ENCODE assay signal across 32 cellular contexts in genomic region chr21:45423968-45424853, GRCh38. TPM values are rescaled to one million over a fixed set of nuclear protein-coding genes. Genes with fewer than 3 reads are reported as not detected.
DNase-seq lines count a peak whose midpoint lies in the region; ATAC-seq, FAIRE-seq and TF ChIP-seq lines count a peak whose summit lies in the region.
"Had no signal": no experiment of that assay in that cellular context is flagged by ENCODE, and none has a peak within 500 bp of the region (broad histone marks: within the 10 kb centered on the region; RNA-seq: fewer than 3 reads in every experiment).

No MANE protein-coding gene starts in this region.

- H2BK120ac ChIP-seq in H1 (replicated peaks; ENCODE audit: low read depth, low read length) (no peak overlapping the region), mesenchymal stem cell (ENCODE audit: low read depth, low read length) (no peak overlapping the region)

- no peak overlapping the region for H3K56ac ChIP-seq in H1 (replicated peaks; ENCODE audit: insufficient read length, low read depth, low read length)

- no peak overlapping the region for H3K18ac ChIP-seq in H1 (ENCODE audit: extremely low read depth, low read length)
- peak overlapping the region in 1 of 2 experiments; percentile 23 for H3K18ac ChIP-seq in mesenchymal stem cell (ENCODE audit: low read depth in 1 of 2, low read length in 2 of 2)

- H3K4me1 ChIP-seq in H1 (replicated peaks in 1 of 4; ENCODE audit: control insufficient read depth in 3 of 4, insufficient read depth in 4 of 4, low read length in 3 of 4) (peaks cover 0 to 24% (median 15%) of the 10 kb centered on the region in 4 experiments; a peak in 6 of 7 replicates), mesenchymal stem cell (ENCODE audit: control insufficient read depth, insufficient read depth, low read depth, low read length) (peaks cover 86% of the 10 kb centered on the region), tibial artery (peaks cover 0 to 100% (median 76%) of the 10 kb centered on the region in 4 donors)
- H3K4me1 ChIP-seq: left lung had no signal

- no peak for TF ChIP-seq RAD21 in H1 (IDR thresholded peaks at IDR 0.05 in 1 of 2, conservative IDR thresholded peaks at IDR 0.05 in 1 of 2; ENCODE audit: low read depth in 2 of 2, low read length in 2 of 2)

- no peak for TF ChIP-seq CTCF in H1 (IDR thresholded peaks at IDR 0.05; ENCODE audit: control extremely low read depth in 1 of 3, insufficient read depth in 1 of 3, low read depth in 1 of 3, low read length in 3 of 3)
- TF ChIP-seq CTCF in tibial artery (IDR thresholded peaks at IDR 0.05), result no peak

- WGBS in H1 (ENCODE audit: extremely low coverage in 1 of 2, insufficient coverage in 1 of 2, insufficient read length in 1 of 2, insufficient replicate concordance in 2 of 2, low coverage in 1 of 2, low lambda C conversion rate in 2 of 2, missing lambda C conversion rate in 1 of 2), 2 experiments, result 92% methylated on average over 28 of the region's 32 CpGs; no CpG with 5 or more reads in 1 of the 2 experiments
- 97% methylated on average over 32 of the region's 32 CpGs for WGBS in mesenchymal stem cell

- DNase-seq in Right ventricle myocardium superior, result peak; percentile 35
- DNase-seq in cardiac septum (ENCODE audit: low spot score), result no peak
- DNase-seq in H1 (ENCODE audit: low read depth in 1 of 2, low spot score in 2 of 2), result no peak
- DNase-seq in mesenchymal stem cell, result no peak
- DNase-seq in tibial artery, result peak in 1 of 2 donors; percentile 63
- DNase-seq in stimulated activated CD4-positive, alpha-beta T cell treated with anti-CD3 and anti-CD28 coated beads, Interleukin-4, amount 100 ng/mL, for 1 hour, result no peak
- DNase-seq in NCI-H146 treated with DMSO at 0.1 percent for 48 hours (lab: John Stamatoyannopoulos, UW; ENCODE audit: unreplicated experiment), result no peak
- no peak for DNase-seq in kidney glomerular epithelial cell (lab: John Stamatoyannopoulos, UW)
- DNase-seq: 8988T; activated CD4-positive, alpha-beta T cell treated with anti-CD3 and anti-CD28 coated beads for 4 hours; activated CD8-positive, alpha-beta T cell treated with anti-CD3 and anti-CD28 coated beads, Interleukin-2, amount 10 ng/mL, durations not matched to agents 7 days and 5 days; activated naive CD4-positive, alpha-beta T cell treated with anti-CD3 and anti-CD28 coated beads, Interleukin-2, amount 10 ng/mL, durations not matched to agents 7 days and 5 days; brain microvascular endothelial cell; Calu3; DMS79; hypothalamus; naive thymus-derived CD4-positive, alpha-beta T cell; NCI-H1048; NCI-H187 treated with DMSO at 0.1 percent for 48 hours; NCI-H526; nucleus accumbens; SIG-M5; stimulated activated naive CD4-positive, alpha-beta T cell treated with Interleukin-2 at 50 U/mL for 16 hours; SW 1271; T-helper 9 cell had no signal

- H3K23me2 ChIP-seq in H1 (ENCODE audit: low read depth, low read length), result no peaks in the 10 kb centered on the region

- H3K79me1 ChIP-seq in H1 (ENCODE audit: low read depth, low read length), result peaks cover 38% of the 10 kb centered on the region
- peaks cover 3% of the 10 kb centered on the region for H3K79me1 ChIP-seq in mesenchymal stem cell (replicated peaks; ENCODE audit: low read length, poor library complexity, severe bottlenecking)

- H4K20me1 ChIP-seq in H1 (replicated peaks in 1 of 2; ENCODE audit: control insufficient read depth in 1 of 2, insufficient read depth in 2 of 2, low read length in 2 of 2), result peaks cover 26 to 65% of the 10 kb centered on the region in 2 experiments

- H3K14ac ChIP-seq in H1 (ENCODE audit: insufficient read length) (no peak overlapping the region), mesenchymal stem cell (ENCODE audit: low read length in 2 of 2) (no peak overlapping the region)

- no peak overlapping the region for H3K4me2 ChIP-seq in H1 (ENCODE audit: insufficient read depth in 1 of 2, low read depth in 2 of 2, low read length in 2 of 2)
- peak overlapping the region; percentile 44 for H3K4me2 ChIP-seq in mesenchymal stem cell (ENCODE audit: low read length, poor library complexity, severe bottlenecking)

- H3K4ac ChIP-seq in H1 (replicated peaks; ENCODE audit: insufficient read length, low read depth, low read length), result no peak overlapping the region
- H3K4ac ChIP-seq in mesenchymal stem cell (ENCODE audit: low read depth in 1 of 2, low read length in 2 of 2), result no peak overlapping the region

- POLR2A ChIA-PET in H1 (lab: Charles Lee; ENCODE audit: partially characterized antibody), result interaction anchor here (1.3 kb wide), 2 partner anchors 17 to 131 kb away, joined by 3 to 4 read pairs; no protein-coding TSS in a partner anchor

- H3K27ac ChIP-seq in H1 (ENCODE audit: low read depth, low read length) (no peak overlapping the region), mesenchymal stem cell (ENCODE audit: low read length, poor library complexity, severe bottlenecking) (peak overlapping the region; percentile 75), tibial artery (peak overlapping the region; percentile 89 to 98)
- H3K27ac ChIP-seq: brain microvascular endothelial cell, C4-2B, left lung had no signal

- H3K23ac ChIP-seq in H1 (ENCODE audit: insufficient read length) (no peak overlapping the region), mesenchymal stem cell (ENCODE audit: low read length in 2 of 2) (no peak overlapping the region)

- H3K27me3 ChIP-seq in H1 (replicated peaks in 1 of 4; ENCODE audit: control insufficient read depth in 3 of 4, extremely low read depth in 1 of 4, insufficient read depth in 3 of 4, low read length in 3 of 4), result no peaks in the 10 kb centered on the region
- H3K27me3 ChIP-seq in mesenchymal stem cell (ENCODE audit: control insufficient read depth in 1 of 2, insufficient read depth in 1 of 2, low read length in 2 of 2), result no peaks in the 10 kb centered on the region
- H3K27me3 ChIP-seq in tibial artery, result no peaks in the 10 kb centered on the region
- H3K27me3 ChIP-seq: brain microvascular endothelial cell, left lung had no signal

- no peak overlapping the region for H4K91ac ChIP-seq in H1 (replicated peaks; ENCODE audit: insufficient read length, low read length)
- H4K91ac ChIP-seq in mesenchymal stem cell (ENCODE audit: low read length), result no peak overlapping the region

- no peak overlapping the region for H2AK5ac ChIP-seq in H1 (ENCODE audit: low read depth, low read length)
- H2AK5ac ChIP-seq in mesenchymal stem cell (ENCODE audit: low read length, severe bottlenecking), result peak overlapping the region; percentile 45

- intact Hi-C loops in Right ventricle myocardium superior (cut with DNase I), result no loop called here
- intact Hi-C loops in cardiac septum (cut with DNase I), result no loop called here
- intact Hi-C loops in tibial artery (cut with DNase I; ENCODE audit: low total_unique reads), result loop anchor here (5.0 kb wide), 1 partner anchor 122 kb away; no protein-coding TSS in a partner anchor

- H2BK5ac ChIP-seq in H1 (ENCODE audit: low read depth, low read length) (no peak overlapping the region), mesenchymal stem cell (ENCODE audit: low read depth, low read length, poor library complexity, severe bottlenecking) (peak overlapping the region; percentile 24)

- H3K9ac ChIP-seq in H1 (replicated peaks in 1 of 4; ENCODE audit: extremely low read depth in 1 of 4, low read depth in 3 of 4, low read length in 3 of 4) (no peak overlapping the region; a peak in 1 of 7 replicates), mesenchymal stem cell (ENCODE audit: low read length) (no peak overlapping the region)

- H2AFZ ChIP-seq in H1 (ENCODE audit: low read length) (no peak overlapping the region), mesenchymal stem cell (ENCODE audit: low read depth, low read length) (no peak overlapping the region)

- H2BK15ac ChIP-seq in H1 (ENCODE audit: low read length) (no peak overlapping the region), mesenchymal stem cell (ENCODE audit: low read depth, poor library complexity, severe bottlenecking) (no peak overlapping the region)

- CTCF ChIA-PET in H1 (lab: Charles Lee; ENCODE audit: partially characterized antibody), result interaction anchor here (0.6 to 1.8 kb wide), 4 partner anchors 12 to 77 kb away, joined by 3 to 4 read pairs (median 3); no protein-coding TSS in a partner anchor

- no peak for FAIRE-seq in H1 (lab: Jason Lieb, UNC)
- FAIRE-seq: G401.6, K562, urothelium cell line had no signal

- no peak overlapping the region for H4K5ac ChIP-seq in H1 (ENCODE audit: insufficient read length, low read depth, low read length)

- H2BK12ac ChIP-seq in H1 (ENCODE audit: low read depth, low read length) (no peak overlapping the region), mesenchymal stem cell (ENCODE audit: low read length in 2 of 2) (no peak overlapping the region)

- H4K8ac ChIP-seq in H1 (ENCODE audit: extremely low read depth, insufficient read depth, low read length) (peak overlapping the region; percentile 29; the same call in 1 of the 2 replicates), mesenchymal stem cell (ENCODE audit: low read length) (no peak overlapping the region)

- no peak overlapping the region for H3K4me3 ChIP-seq in H1 (ENCODE audit: extremely low read depth in 1 of 4, insufficient read depth in 2 of 4, low read depth in 3 of 4, low read length in 4 of 4)
- no peak overlapping the region for H3K4me3 ChIP-seq in mesenchymal stem cell (ENCODE audit: insufficient read depth in 1 of 2, low read depth in 1 of 2, low read length in 2 of 2)
- no peak overlapping the region for H3K4me3 ChIP-seq in tibial artery
- H3K4me3 ChIP-seq: HAP-1, K562, left lung had no signal

- H3K9me3 ChIP-seq in H1 (ENCODE audit: insufficient read depth in 2 of 2, low read depth in 1 of 2, low read length in 1 of 2), result no peaks in the 10 kb centered on the region
- no peaks in the 10 kb centered on the region for H3K9me3 ChIP-seq in mesenchymal stem cell (ENCODE audit: control insufficient read depth, low read length)
- no peaks in the 10 kb centered on the region for H3K9me3 ChIP-seq in tibial artery
- H3K9me3 ChIP-seq: HAP-1, left lung had no signal

- no peak overlapping the region for H2BK20ac ChIP-seq in H1 (ENCODE audit: low read length)

- no peak for ATAC-seq in Right ventricle myocardium superior (ENCODE audit: poor library complexity)
- ATAC-seq: activated CD8-positive, alpha-beta T cell treated with anti-CD3 and anti-CD28 coated beads, Interleukin-2, amount 10 ng/mL, durations not matched to agents 7 days and 5 days; activated T-helper 17 cell treated with anti-CD3 and anti-CD28 coated beads, Interleukin-2, amount 50 U/mL, for 72 hours; K562; left lung; naive thymus-derived CD4-positive, alpha-beta T cell had no signal

- TF ChIP-seq POLR2A in H1 (IDR thresholded peaks at IDR 0.05; ENCODE audit: control extremely low read depth in 1 of 2, low read depth in 2 of 2, low read length in 2 of 2), result no peak

- TF ChIP-seq EP300 in H1 (IDR thresholded peaks at IDR 0.05; ENCODE audit: borderline replicate concordance in 1 of 2, low read depth in 2 of 2, low read length in 2 of 2), result no peak

- peaks cover 11 to 95% of the 10 kb centered on the region in 2 experiments for H3K79me2 ChIP-seq in H1 (ENCODE audit: control insufficient read depth in 1 of 2, insufficient read depth in 2 of 2, low read length in 2 of 2)

- H3K36me3 ChIP-seq in H1 (ENCODE audit: control insufficient read depth in 2 of 4, insufficient read depth in 4 of 4, low read length in 3 of 4) (peaks cover 0 to 4% (median 1%) of the 10 kb centered on the region in 4 experiments; a peak in 1 of 8 replicates), mesenchymal stem cell (ENCODE audit: control insufficient read depth in 1 of 2, insufficient read depth in 2 of 2, low read depth in 1 of 2, low read length in 2 of 2) (peaks cover 4 to 62% of the 10 kb centered on the region in 2 experiments), tibial artery (no peaks in the 10 kb centered on the region)
- H3K36me3 ChIP-seq: HAP-1, left lung had no signal

RNA-seq across cellular contexts. Expression of gene COL18A1, which starts 19.2 kb away (rescaled TPM):
- total RNA-seq in Right ventricle myocardium superior (44.2 TPM), cardiac septum (77.0 TPM)
- total RNA-seq in H1 (2021; fragmentation: NEBNext Ultra II Directional; extraction: Animal tissue kit (Norgen Biotek cat#: 25700)), result 201 and 205 TPM in 2 replicates
- polyA plus RNA-seq in H1 (2011; rRNA removed), result 145 and 239 TPM in 2 replicates
- 167 TPM for polyA plus RNA-seq in H1 (2011; cell fraction: cytosol; rRNA removed)
- polyA plus RNA-seq in H1 (2011; cell fraction: nucleus; rRNA removed), result 627 TPM
- 80.5 to 132 TPM (median 130 TPM) in 4 replicates for polyA plus RNA-seq in H1 (2012, experiment 1 of 2)
- 88.9 TPM for polyA plus RNA-seq in H1 (2012, experiment 2 of 2)
- polyA plus RNA-seq in H1 (2013, experiment 1 of 2), result 269 TPM
- 226 TPM for polyA plus RNA-seq in H1 (2013, experiment 2 of 2)
- 30.9 and 31.7 TPM in 2 replicates for polyA minus RNA-seq in H1 (2011; rRNA and poly(A)+ RNA removed)
- polyA minus RNA-seq in H1 (2011; cell fraction: cytosol; rRNA and poly(A)+ RNA removed), result 90.3 TPM
- polyA minus RNA-seq in H1 (2011; cell fraction: nucleus; rRNA and poly(A)+ RNA removed), result 88.2 TPM
- polyA plus RNA-seq in mesenchymal stem cell (2013, experiment 1 of 2), result 330 TPM
- polyA plus RNA-seq in mesenchymal stem cell (2013, experiment 2 of 2), result 322 TPM
